24 cellular contexts compared by ENCODE assay signal in the genomic region with DNA sequence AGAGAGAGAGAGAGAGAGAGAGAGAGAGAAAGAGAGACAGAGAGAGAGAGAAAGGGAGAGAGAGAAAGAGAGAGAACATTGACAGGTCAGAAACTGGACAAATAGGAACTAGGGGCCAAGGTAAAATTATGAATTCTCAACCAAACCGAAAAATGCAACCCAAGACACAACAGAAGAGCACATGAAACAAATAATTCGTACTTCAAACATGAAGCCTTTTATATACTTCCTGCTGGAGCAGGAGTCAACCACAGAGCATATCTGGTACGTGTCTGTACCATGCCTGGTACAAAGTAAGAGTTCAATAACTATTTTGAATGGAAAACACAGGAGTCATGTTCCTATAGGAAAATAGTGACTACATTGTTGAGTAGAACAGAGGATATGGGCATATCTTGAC. TPM values are rescaled to one million over a fixed set of nuclear protein-coding genes. Genes with fewer than 3 reads are reported as not detected.
A peak's percentile ranks its signal among the peaks of the same experiment; 100 is the strongest.
DNase-seq lines count a peak whose midpoint lies in the region; ATAC-seq, FAIRE-seq and TF ChIP-seq lines count a peak whose summit lies in the region.
"Had no signal": no experiment of that assay in that cellular context is flagged by ENCODE, and none has a peak within 500 bp of the region (broad histone marks: within the 10 kb centered on the region; RNA-seq: fewer than 3 reads in every experiment).

No MANE protein-coding gene starts in this region.

- no peak overlapping the region for H3K9ac ChIP-seq in BLaER1
- H3K9ac ChIP-seq in Loucy (ENCODE audit: low read depth, low read length, poor library complexity, severe bottlenecking), result peak overlapping the region; percentile 13
- H3K9ac ChIP-seq in kidney (ENCODE audit: low read length in 2 of 2), result no peak overlapping the region
- H3K9ac ChIP-seq: parathyroid adenoma had no signal

- 81 to 93% methylated on average over 3 of the region's 3 CpGs for WGBS in gastroesophageal sphincter (ENCODE audit: low coverage in 1 of 2), 2 donors

- peak; percentile 87 for ATAC-seq in activated naive CD8-positive, alpha-beta T cell treated with anti-CD3 and anti-CD28 coated beads, Interleukin-2, amount 10 ng/mL, durations not matched to agents 7 days and 5 days (ENCODE audit: low read depth)
- ATAC-seq in GM18868 (IDR thresholded peaks at IDR 0.05; ENCODE audit: unreplicated experiment) (no peak), gastroesophageal sphincter (no peak)

- peak overlapping the region; percentile 79 for H2AFZ ChIP-seq in Loucy (ENCODE audit: low read length)
- H2AFZ ChIP-seq: parathyroid adenoma had no signal

- H3K4me1 Mint-ChIP-seq in CD4-positive, alpha-beta memory T cell, result peaks cover 15 to 29% (median 16%) of the 10 kb centered on the region in 4 donors
- H3K4me1 Mint-ChIP-seq in activated naive CD8-positive, alpha-beta T cell treated with anti-CD3 and anti-CD28 coated beads, Interleukin-2, amount 10 ng/mL, durations not matched to agents 7 days and 5 days, result peaks cover 19% of the 10 kb centered on the region

- H3K27me3 ChIP-seq in BLaER1 (no peaks in the 10 kb centered on the region), Loucy (ENCODE audit: insufficient read depth, low read length, poor library complexity, severe bottlenecking) (no peaks in the 10 kb centered on the region), gastroesophageal sphincter (no peaks in the 10 kb centered on the region)
- no peaks in the 10 kb centered on the region for H3K27me3 ChIP-seq in CD4-positive, alpha-beta memory T cell (ENCODE audit: insufficient read depth, low read length)
- H3K27me3 ChIP-seq: adrenal gland, sigmoid colon, stomach had no signal

- no peak for TF ChIP-seq POLR2A in gastroesophageal sphincter (IDR thresholded peaks at IDR 0.05)

- no peaks in the 10 kb centered on the region for H3K27me3 Mint-ChIP-seq in CD4-positive, alpha-beta memory T cell
- H3K27me3 Mint-ChIP-seq in activated naive CD8-positive, alpha-beta T cell treated with anti-CD3 and anti-CD28 coated beads, Interleukin-2, amount 10 ng/mL, durations not matched to agents 7 days and 5 days, result no peaks in the 10 kb centered on the region
- H3K27me3 Mint-ChIP-seq: type B pancreatic cell had no signal

- peak overlapping the region in 7 of 8 donors; percentile 8 to 79 (median 26) for H3K4me3 Mint-ChIP-seq in CD4-positive, alpha-beta memory T cell
- peak overlapping the region; percentile 59 for H3K4me3 Mint-ChIP-seq in activated naive CD8-positive, alpha-beta T cell treated with anti-CD3 and anti-CD28 coated beads, Interleukin-2, amount 10 ng/mL, durations not matched to agents 7 days and 5 days
- H3K4me3 Mint-ChIP-seq: naive B cell, type B pancreatic cell had no signal

- H4K20me1 ChIP-seq in BLaER1 (no peaks in the 10 kb centered on the region), Loucy (ENCODE audit: insufficient read depth, low read length, poor library complexity, severe bottlenecking) (no peaks in the 10 kb centered on the region)

- H3K79me2 ChIP-seq in Loucy (ENCODE audit: insufficient read depth, low read length), result no peaks in the 10 kb centered on the region
- H3K79me2 ChIP-seq: parathyroid adenoma had no signal

- TF ChIP-seq EP300 in gastroesophageal sphincter (IDR thresholded peaks at IDR 0.05), result no peak

- CTCF ChIA-PET in CD4-positive, alpha-beta memory T cell (lab: Charles Lee; ENCODE audit: partially characterized antibody), result no interaction called here

- POLR2A ChIA-PET in CD4-positive, alpha-beta memory T cell (lab: Charles Lee; ENCODE audit: partially characterized antibody), result no interaction called here
- POLR2A ChIA-PET in activated naive CD8-positive, alpha-beta T cell treated with anti-CD3 and anti-CD28 coated beads, Interleukin-2, amount 10 ng/mL, durations not matched to agents 7 days and 5 days (lab: Charles Lee), result no interaction called here

- intact Hi-C loops in CD4-positive, alpha-beta memory T cell (cut with micrococcal nuclease), result no loop called here
- intact Hi-C loops in kidney (cut with DNase I), result no loop called here

- H3K36me3 ChIP-seq in BLaER1, result no peaks in the 10 kb centered on the region
- H3K36me3 ChIP-seq in CD4-positive, alpha-beta memory T cell (ENCODE audit: insufficient read depth, low read length), result no peaks in the 10 kb centered on the region
- no peaks in the 10 kb centered on the region for H3K36me3 ChIP-seq in Loucy (ENCODE audit: insufficient read depth, low read length)
- H3K36me3 ChIP-seq in gastroesophageal sphincter, result no peaks in the 10 kb centered on the region
- no peaks in the 10 kb centered on the region for H3K36me3 ChIP-seq in kidney (ENCODE audit: control insufficient read depth in 1 of 2, insufficient read depth in 2 of 2, low read length in 2 of 2)
- H3K36me3 ChIP-seq: adrenal gland, HAP-1, sigmoid colon, stomach had no signal

- TF ChIP-seq CTCF in Loucy (conservative IDR thresholded peaks at IDR 0.05; ENCODE audit: low read length) (no peak), gastroesophageal sphincter (IDR thresholded peaks at IDR 0.05) (no peak), kidney (IDR thresholded peaks at IDR 0.05; ENCODE audit: borderline replicate concordance, extremely low read depth, insufficient read depth) (no peak)

- no peaks in the 10 kb centered on the region for H3K9me2 ChIP-seq in Loucy (replicated peaks; ENCODE audit: low read depth, low read length)

- H3K4me2 ChIP-seq in BLaER1, result 0 out of 2 replicates have a peak overlapping the region, but pooled peaks have one; percentile 8
- H3K4me2 ChIP-seq in Loucy (ENCODE audit: low read depth, low read length, poor library complexity, severe bottlenecking), result peak overlapping the region; percentile 43

- no peak overlapping the region for H3K4me3 ChIP-seq in BLaER1
- no peak overlapping the region for H3K4me3 ChIP-seq in CD4-positive, alpha-beta memory T cell (ENCODE audit: low read length in 2 of 2)
- peak overlapping the region; percentile 33 for H3K4me3 ChIP-seq in Loucy (ENCODE audit: low read length, poor library complexity, severe bottlenecking)
- no peak overlapping the region for H3K4me3 ChIP-seq in gastroesophageal sphincter
- H3K4me3 ChIP-seq in kidney (ENCODE audit: low read length in 2 of 2), result no peak overlapping the region
- H3K4me3 ChIP-seq: adrenal gland, HAP-1, sigmoid colon, stomach had no signal

- no peaks in the 10 kb centered on the region for H3K36me3 Mint-ChIP-seq in CD4-positive, alpha-beta memory T cell
- no peaks in the 10 kb centered on the region for H3K36me3 Mint-ChIP-seq in activated naive CD8-positive, alpha-beta T cell treated with anti-CD3 and anti-CD28 coated beads, Interleukin-2, amount 10 ng/mL, durations not matched to agents 7 days and 5 days
- H3K36me3 Mint-ChIP-seq: naive B cell, type B pancreatic cell had no signal

- no peak overlapping the region for H3K27ac ChIP-seq in BLaER1
- no peak overlapping the region for H3K27ac ChIP-seq in CD4-positive, alpha-beta memory T cell (ENCODE audit: low read depth, low read length)
- H3K27ac ChIP-seq in gastroesophageal sphincter, result no peak overlapping the region
- no peak overlapping the region for H3K27ac ChIP-seq in kidney (ENCODE audit: low read depth in 2 of 2, low read length in 2 of 2)
- H3K27ac ChIP-seq: adrenal gland, parathyroid adenoma, sigmoid colon, stomach had no signal

- FAIRE-seq in kidney (lab: Jason Lieb, UNC), result no peak
- FAIRE-seq: bronchial epithelial cell, G401.6, RCC 7860 had no signal

- H3K4me1 ChIP-seq in BLaER1, result peaks cover 14% of the 10 kb centered on the region; the same call in 1 of the 2 replicates
- peaks cover 17% of the 10 kb centered on the region for H3K4me1 ChIP-seq in CD4-positive, alpha-beta memory T cell (ENCODE audit: insufficient read depth, low read length)
- H3K4me1 ChIP-seq in Loucy (ENCODE audit: insufficient read depth, low read length, poor library complexity, severe bottlenecking), result peaks cover 12% of the 10 kb centered on the region
- peaks cover 0 to 7% (median 0%) of the 10 kb centered on the region in 3 donors for H3K4me1 ChIP-seq in gastroesophageal sphincter
- no peaks in the 10 kb centered on the region for H3K4me1 ChIP-seq in kidney (ENCODE audit: control insufficient read depth in 1 of 2, insufficient read depth in 1 of 2, low read depth in 1 of 2, low read length in 2 of 2)
- H3K4me1 ChIP-seq: adrenal gland, parathyroid adenoma had no signal

- DNase-seq in CD4-positive, alpha-beta memory T cell, result peak in 4 of 5 donors; percentile 30 to 38 (median 34)
- no peak for DNase-seq in activated naive CD8-positive, alpha-beta T cell treated with anti-CD3 and anti-CD28 coated beads, Interleukin-2, amount 10 ng/mL, durations not matched to agents 7 days and 5 days
- no peak for DNase-seq in kidney
- DNase-seq: adrenal gland; AML-193; foreskin fibroblast; IMR-90; naive B cell; NCI-H1092; NCI-H2081; NCI-H446 treated with DMSO at 0.1 percent for 48 hours; sigmoid colon; stimulated activated CD4-positive, alpha-beta T cell treated with anti-CD3 and anti-CD28 coated beads, Interleukin-1b, Interleukin-23, amount 100 ng/mL, for 48 hours; stomach had no signal

- no peaks in the 10 kb centered on the region for H3K9me3 Mint-ChIP-seq in CD4-positive, alpha-beta memory T cell
- H3K9me3 Mint-ChIP-seq in activated naive CD8-positive, alpha-beta T cell treated with anti-CD3 and anti-CD28 coated beads, Interleukin-2, amount 10 ng/mL, durations not matched to agents 7 days and 5 days, result no peaks in the 10 kb centered on the region
- H3K9me3 Mint-ChIP-seq: naive B cell, type B pancreatic cell had no signal

- no peaks in the 10 kb centered on the region for H3F3A ChIP-seq in Loucy (ENCODE audit: low read depth)

- peak overlapping the region in 6 of 7 donors; percentile 6 to 81 (median 30) for H3K27ac Mint-ChIP-seq in CD4-positive, alpha-beta memory T cell
- peak overlapping the region; percentile 72 for H3K27ac Mint-ChIP-seq in activated naive CD8-positive, alpha-beta T cell treated with anti-CD3 and anti-CD28 coated beads, Interleukin-2, amount 10 ng/mL, durations not matched to agents 7 days and 5 days
- H3K27ac Mint-ChIP-seq: naive B cell, type B pancreatic cell had no signal

- H3K9me3 ChIP-seq in BLaER1 (no peaks in the 10 kb centered on the region), Loucy (ENCODE audit: insufficient read depth, low read depth, low read length) (no peaks in the 10 kb centered on the region), gastroesophageal sphincter (no peaks in the 10 kb centered on the region), kidney (ENCODE audit: control insufficient read depth in 1 of 2, low read length in 2 of 2) (no peaks in the 10 kb centered on the region)
- no peaks in the 10 kb centered on the region for H3K9me3 ChIP-seq in CD4-positive, alpha-beta memory T cell (ENCODE audit: control insufficient read depth in 1 of 2, low read length in 2 of 2)
- H3K9me3 ChIP-seq: adrenal gland, HAP-1, sigmoid colon, stomach had no signal

RNA-seq across cellular contexts. Expression of gene VPS54, which starts 6.5 kb away (rescaled TPM):
- 10 to 100 TPM; 15.2 to 16.4 TPM for total RNA-seq in CD4-positive, alpha-beta memory T cell
- polyA plus RNA-seq in CD4-positive, alpha-beta memory T cell, result 1 to 10 TPM; 4.0 to 9.1 TPM
- 10 to 100 TPM; 15.2 to 16.0 TPM for total RNA-seq in activated naive CD8-positive, alpha-beta T cell treated with anti-CD3 and anti-CD28 coated beads, Interleukin-2, amount 10 ng/mL, durations not matched to agents 7 days and 5 days
- total RNA-seq in gastroesophageal sphincter (10 to 100 TPM; 21.7 to 33.2 (median 27.2) TPM), kidney (25.0 TPM)
- 17.4 TPM for polyA plus RNA-seq in kidney (ENCODE audit: insufficient read depth, low read depth, low replicate concordance)

Comparison
In these comparisons a context has a peak if more than half of its experiments do, and no peak if none do; other contexts are left out.
1. DNase-seq: peak in CD4-positive, alpha-beta memory T cell (4 of 5); none in activated naive CD8-positive, alpha-beta T cell treated with anti-CD3 and anti-CD28 coated beads, Interleukin-2, amount 10 ng/mL, durations not matched to agents 7 days and 5 days (single experiment) and kidney (single experiment).